In the genomic region with DNA sequence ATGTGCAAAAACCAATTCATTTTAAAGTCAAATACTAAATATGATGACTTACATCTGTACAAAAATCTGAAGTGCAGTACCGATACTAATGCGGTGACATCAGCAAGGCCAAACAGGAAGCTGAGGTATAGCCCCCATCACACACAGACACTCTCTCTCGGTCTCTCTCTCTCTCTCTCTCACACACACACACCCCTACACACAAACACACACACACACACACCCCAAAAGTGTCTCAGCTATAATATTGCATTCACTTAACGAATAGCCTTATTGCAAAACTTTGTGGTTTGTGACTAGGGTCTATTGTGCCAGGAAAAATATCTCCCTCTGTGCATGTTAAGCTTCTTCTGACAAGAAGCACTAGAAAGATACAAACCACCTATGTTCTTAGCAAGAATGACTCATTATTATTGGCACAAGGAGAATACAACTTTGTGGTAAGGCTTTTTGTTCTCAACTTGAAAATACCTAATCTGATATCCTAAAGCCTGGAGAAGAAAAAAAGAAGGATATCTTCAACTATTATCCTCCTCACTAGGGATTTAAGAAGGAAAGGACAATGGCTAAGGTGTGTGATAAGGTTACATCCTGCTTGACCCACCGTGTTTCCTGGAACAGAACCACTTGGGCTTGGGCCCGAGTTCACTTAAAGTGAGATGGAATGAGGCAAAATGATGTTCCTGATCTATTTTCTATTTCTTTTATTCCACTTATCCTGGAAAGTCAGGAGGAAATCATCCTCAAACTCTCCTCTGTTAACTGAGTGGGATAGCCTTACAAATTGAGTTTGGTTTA, we compare ENCODE assay signal across 8 cellular contexts.
DNase-seq lines count a peak whose midpoint lies in the region; ATAC-seq and TF ChIP-seq lines count a peak whose summit lies in the region.

No MANE protein-coding gene starts in this region.

- no peak overlapping the region for H3K4me3 ChIP-seq in prostate gland

- intact Hi-C loops in left cardiac atrium (cut with DNase I) (no loop called here), prostate gland (cut with DNase I) (no loop called here)

- no peaks in the 10 kb centered on the region for H3K9me3 Mint-ChIP-seq in stimulated activated naive B cell treated with anti-CD40 and anti-IgM and Interleukin-4, amounts not matched to agents 10 μg/mL and 1 μg/mL and 100 μg/mL, for 72 hours

- H3K4me3 Mint-ChIP-seq in stimulated activated naive B cell treated with anti-CD40 and anti-IgM and Interleukin-4, amounts not matched to agents 10 μg/mL and 1 μg/mL and 100 μg/mL, for 72 hours: peak overlapping the region; percentile 14 to 70

- no peaks in the 10 kb centered on the region for H3K4me1 ChIP-seq in prostate gland (replicated peaks)

- no peaks in the 10 kb centered on the region for H3K27me3 Mint-ChIP-seq in stimulated activated naive B cell treated with anti-CD40 and anti-IgM and Interleukin-4, amounts not matched to agents 10 μg/mL and 1 μg/mL and 100 μg/mL, for 72 hours

- no peaks in the 10 kb centered on the region for H3K9me3 ChIP-seq in prostate gland

- H3K27me3 ChIP-seq in prostate gland (replicated peaks; ENCODE audit: insufficient read depth): no peaks in the 10 kb centered on the region

- peaks cover 23 to 28% of the 10 kb centered on the region in 2 donors for H3K4me1 Mint-ChIP-seq in stimulated activated naive B cell treated with anti-CD40 and anti-IgM and Interleukin-4, amounts not matched to agents 10 μg/mL and 1 μg/mL and 100 μg/mL, for 72 hours

- peaks cover 0 to 5% of the 10 kb centered on the region in 2 donors for H3K36me3 Mint-ChIP-seq in stimulated activated naive B cell treated with anti-CD40 and anti-IgM and Interleukin-4, amounts not matched to agents 10 μg/mL and 1 μg/mL and 100 μg/mL, for 72 hours

- no peak for TF ChIP-seq CTCF in prostate gland (IDR thresholded peaks at IDR 0.05)

- ATAC-seq in GM21576 (IDR thresholded peaks at IDR 0.05; ENCODE audit: unreplicated experiment) (peak; percentile 94), left cardiac atrium (peak; percentile 65 to 85)
- ATAC-seq in stimulated activated naive B cell treated with anti-CD40 and anti-IgM and Interleukin-4, amounts not matched to agents 10 μg/mL and 1 μg/mL and 100 μg/mL, for 72 hours (replicated peaks): peak; percentile 97 to 98

- peak; percentile 89 for DNase-seq in EH (ENCODE audit: low read depth)
- DNase-seq in Kasumi-1 (lab: John Stamatoyannopoulos, UW): peak; percentile 89 to 94
- peak; percentile 66 to 68 for DNase-seq in activated T-cell treated with anti-CD3 and anti-CD28 coated beads, Interleukin-2, amount 50 U/mL, for 48 hours
- no peak for DNase-seq in left cardiac atrium
- peak; percentile 40 for DNase-seq in stimulated activated naive B cell treated with anti-CD40 and anti-IgM and Interleukin-4, amounts not matched to agents 10 μg/mL and 1 μg/mL and 100 μg/mL, for 72 hours
- DNase-seq in prostate gland (ENCODE audit: low spot score): no peak
- DNase-seq in NCI-H2081 treated with DMSO at 0.1 percent for 48 hours (lab: John Stamatoyannopoulos, UW): no peak

- peak overlapping the region; percentile 78 for H3K27ac Mint-ChIP-seq in stimulated activated naive B cell treated with anti-CD40 and anti-IgM and Interleukin-4, amounts not matched to agents 10 μg/mL and 1 μg/mL and 100 μg/mL, for 72 hours

- peak overlapping the region in 1 of 2 donors; percentile 51 for H3K27ac ChIP-seq in prostate gland

- H3K36me3 ChIP-seq in prostate gland: no peaks in the 10 kb centered on the region

- TF ChIP-seq POLR2A in prostate gland (IDR thresholded peaks at IDR 0.05): no peak

- 49% methylated on average over 6 of the region's 6 CpGs for WGBS in prostate gland

Comparison
In these comparisons a context has a peak if more than half of its experiments do, and no peak if none do; other contexts are left out.
1. DNase-seq: peak in EH (single experiment), Kasumi-1 (2 of 2), activated T-cell treated with anti-CD3 and anti-CD28 coated beads, Interleukin-2, amount 50 U/mL, for 48 hours (2 of 2) and stimulated activated naive B cell treated with anti-CD40 and anti-IgM and Interleukin-4, amounts not matched to agents 10 μg/mL and 1 μg/mL and 100 μg/mL, for 72 hours (single experiment); none in left cardiac atrium (single experiment), prostate gland (single experiment) and NCI-H2081 treated with DMSO at 0.1 percent for 48 hours (single experiment).
2. Peak in every context shown above with its lines, with median percentiles within 50 percentile points of each other: ATAC-seq.